In the genomic region with DNA sequence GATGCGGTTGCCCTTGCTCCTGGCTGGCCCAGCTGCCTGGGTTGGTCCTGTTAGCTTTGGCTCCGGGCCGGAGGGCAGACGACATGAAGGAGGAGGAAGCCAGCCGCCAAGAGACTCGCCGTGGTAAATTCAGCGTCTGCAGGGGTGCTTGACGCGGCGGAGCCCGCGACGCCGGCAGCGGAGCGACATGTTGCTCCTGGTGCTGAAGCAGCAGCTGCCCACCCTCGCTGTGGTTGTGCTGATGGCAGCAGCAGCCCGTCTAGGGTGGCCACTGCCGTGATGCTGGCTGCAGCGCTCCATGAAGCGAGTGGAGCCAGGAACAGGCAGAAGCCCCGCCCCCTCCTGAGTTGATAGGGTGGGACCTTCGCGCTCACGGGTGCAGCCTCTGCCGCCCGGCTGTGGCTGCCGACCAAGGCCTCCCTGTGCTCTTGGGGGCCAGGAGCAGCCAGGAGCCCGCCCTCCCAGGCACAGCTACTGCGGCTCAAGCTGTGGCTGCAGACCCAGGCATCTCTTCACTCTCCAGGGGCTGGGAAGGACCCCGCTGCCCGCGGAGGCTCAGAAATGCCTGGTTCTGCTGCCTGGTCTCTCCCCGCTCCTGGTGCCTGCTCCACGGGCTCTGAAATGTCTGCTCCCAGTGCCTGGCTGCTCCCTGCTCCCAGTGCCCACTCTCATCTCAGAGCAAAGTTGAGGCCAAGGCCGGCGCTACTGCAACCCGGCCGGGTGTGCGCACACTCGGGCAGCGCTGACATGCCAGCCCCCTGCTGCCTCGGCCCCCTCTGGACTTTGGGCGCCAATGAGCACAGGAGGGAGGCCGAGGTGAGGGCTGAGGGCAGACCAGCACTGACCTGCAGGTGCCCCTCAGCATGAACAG, we compare ENCODE assay signal across 8 cellular contexts. TPM values are rescaled to one million over a fixed set of nuclear protein-coding genes. Genes with fewer than 3 reads are reported as not detected.
DNase-seq lines count a peak whose midpoint lies in the region; ATAC-seq, FAIRE-seq and TF ChIP-seq lines count a peak whose summit lies in the region.

No MANE protein-coding gene starts in this region.

- H3K27me3 Mint-ChIP-seq in nephron progenitor cell (ENCODE audit: low read depth, poor library complexity): peaks cover 48% of the 10 kb centered on the region

- TF ChIP-seq POLR2A in stomach (IDR thresholded peaks at IDR 0.05): peak in 1 of 4 donors; percentile 13

- no peaks in the 10 kb centered on the region for H3K9me3 Mint-ChIP-seq in nephron progenitor cell

- H3K27ac ChIP-seq in stomach: peak overlapping the region; percentile 81 to 92 (median 87)

- H3K9me3 ChIP-seq in stomach: no peaks in the 10 kb centered on the region

- TF ChIP-seq CTCF in fibroblast of pulmonary artery (IDR thresholded peaks at IDR 0.05; ENCODE audit: low read length, missing control alignments) (no peak), nephron progenitor cell (IDR thresholded peaks at IDR 0.05) (no peak), stomach (IDR thresholded peaks at IDR 0.05) (no peak)

- no peak for TF ChIP-seq EP300 in stomach (IDR thresholded peaks at IDR 0.05)

- H3K4me3 ChIP-seq in fibroblast of pulmonary artery (replicated peaks; ENCODE audit: low read depth, low read length) (peak overlapping the region; percentile 59), stomach (peak overlapping the region; percentile 52 to 68 (median 64))

- no peaks in the 10 kb centered on the region for H3K27me3 ChIP-seq in stomach

- intact Hi-C loops in stomach (cut with DNase I; ENCODE audit: low total_unique reads): no loop called here

- ATAC-seq in GM21737 (IDR thresholded peaks at IDR 0.05; ENCODE audit: unreplicated experiment): peak; percentile 59

- H3K4me1 ChIP-seq in stomach: peaks cover 14 to 31% (median 24%) of the 10 kb centered on the region in 4 donors

- peaks cover 39% of the 10 kb centered on the region for H3K4me1 Mint-ChIP-seq in nephron progenitor cell

- peak; percentile 65 for DNase-seq in DMS79 (lab: John Stamatoyannopoulos, UW)
- peak; percentile 14 for DNase-seq in KG1 (lab: John Stamatoyannopoulos, UW)
- peak; percentile 14 for DNase-seq in RCC 7860 (ENCODE audit: low spot score)
- DNase-seq in activated T-helper 1 cell treated with anti-CD3 and anti-CD28 coated beads, Interleukin-2, amount 50 U/mL, for 16 hours (ENCODE audit: low read depth in 1 of 2, low spot score in 1 of 2): peak; percentile 54 to 60
- DNase-seq in fibroblast of pulmonary artery (ENCODE audit: low read depth): peak; percentile 69
- DNase-seq in nephron progenitor cell: peak; percentile 94
- DNase-seq in stomach: peak; percentile 91

- FAIRE-seq in RCC 7860 (lab: Jason Lieb, UNC): no peak

- H3K4me3 Mint-ChIP-seq in nephron progenitor cell: peak overlapping the region; percentile 84

- no peaks in the 10 kb centered on the region for H3K36me3 ChIP-seq in stomach

- H3K27ac Mint-ChIP-seq in nephron progenitor cell: peak overlapping the region; percentile 62

- no peaks in the 10 kb centered on the region for H3K36me3 Mint-ChIP-seq in nephron progenitor cell (ENCODE audit: low read depth)

- WGBS in stomach, 5 donors: 8 to 26% (median 10%) methylated on average over 25 to 46 of the region's 46 CpGs

RNA-seq across cellular contexts. Expression of gene ZNF692, which starts 4.4 kb away (rescaled TPM):
- 100 to 1,000 TPM in 2 of 5 donors, 10 to 100 TPM in 2, 1 to 10 TPM in 1; 8.4 to 120 (median 87.5) TPM for total RNA-seq in stomach
- 10 to 100 TPM; 28.4 to 98.0 (median 44.9) TPM for polyA plus RNA-seq in stomach

RNA-seq across cellular contexts. Expression of gene ZNF672, which starts 25.2 kb away (rescaled TPM):
- 100 to 1,000 TPM in 1 of 5 donors, 10 to 100 TPM in 4; 17.1 to 142 (median 57.8) TPM for total RNA-seq in stomach
- polyA plus RNA-seq in stomach: 10 to 100 TPM; 13.0 to 18.0 (median 17.1) TPM

RNA-seq across cellular contexts. Expression of gene SH3BP5L, which starts 37.5 kb away (rescaled TPM):
- 10 to 100 TPM; 11.6 to 20.0 (median 14.9) TPM for total RNA-seq in stomach
- 10 to 100 TPM in 2 of 3 donors, 1 to 10 TPM in 1; 9.6 to 13.6 (median 10.6) TPM for polyA plus RNA-seq in stomach

RNA-seq across cellular contexts. Expression of gene PGBD2, which starts 42.8 kb away (rescaled TPM):
- 10 to 100 TPM in 1 of 5 donors, 1 to 10 TPM in 4; 1.8 to 12.5 (median 5.9) TPM for total RNA-seq in stomach
- 1 to 10 TPM; 2.1 to 5.6 (median 2.4) TPM for polyA plus RNA-seq in stomach

Comparison
In these comparisons a context has a peak if more than half of its experiments do, and no peak if none do; other contexts are left out.
1. Peak in every context shown above with its lines: DNase-seq, ATAC-seq, H3K4me3 ChIP-seq and H3K27ac ChIP-seq.
2. DNase-seq: peak in every context shown above with its lines; median percentile 94 in nephron progenitor cell; 91 in stomach; 69 in fibroblast of pulmonary artery; 65 in DMS79; 57 in activated T-helper 1 cell treated with anti-CD3 and anti-CD28 coated beads, Interleukin-2, amount 50 U/mL, for 16 hours; 14 in KG1; 14 in RCC 7860.